27 cellular contexts compared by ENCODE assay signal in genomic region chr2:52391576-52391975, GRCh38.
"Had no signal": no experiment of that assay in that cellular context is flagged by ENCODE, and none has a peak within 500 bp of the region (broad histone marks: within the 10 kb centered on the region; RNA-seq: fewer than 3 reads in every experiment).

No MANE protein-coding gene starts in this region.

- H3K36me3 ChIP-seq: esophagus squamous epithelium, left lung, neural progenitor cell, right atrium auricular region, tibial nerve, WERI-Rb-1 had no signal

- H3K27me3 ChIP-seq: esophagus squamous epithelium, left lung, neural progenitor cell, right atrium auricular region, tibial nerve had no signal

- ATAC-seq: activated CD4-positive, CD25-positive, alpha-beta regulatory T cell treated with anti-CD3 and anti-CD28 coated beads, Interleukin-2, amount 50 U/mL, for 24 hours; left lung; natural killer cell; psoas muscle; T-helper 17 cell had no signal

- DNase-seq: activated CD4-positive, alpha-beta T cell treated with anti-CD3 and anti-CD28 coated beads for 48 hours; activated CD4-positive, alpha-beta T cell treated with anti-CD3 and anti-CD28 coated beads, Interleukin-2, amount 50 U/mL, for 48 hours; activated CD8-positive, alpha-beta memory T cell treated with anti-CD3 and anti-CD28 coated beads for 24 hours; activated effector memory CD4-positive, alpha-beta T cell treated with anti-CD3 and anti-CD28 coated beads, Interleukin-2, amount 50 U/mL, for 16 hours; activated naive CD4-positive, alpha-beta T cell treated with anti-CD3 and anti-CD28 coated beads, Interleukin-2, amount 10 ng/mL, durations not matched to agents 7 days and 5 days; activated naive CD8-positive, alpha-beta T cell treated with anti-CD3 and anti-CD28 coated beads, Interleukin-2, amount 10 ng/mL, durations not matched to agents 7 days and 5 days; amygdala; caudate nucleus; effector CD8-positive, alpha-beta T cell; esophagus squamous epithelium; left lung; mesendoderm; natural killer cell; occipital lobe; psoas muscle; stimulated activated CD4-positive, alpha-beta T cell treated with anti-CD3 and anti-CD28 coated beads, Interleukin-15, amount 100 ng/mL, for 24 hours; stimulated activated CD4-positive, alpha-beta T cell treated with anti-CD3 and anti-CD28 coated beads, Interleukin-2, amount 100 ng/mL, for 24 hours; stimulated activated naive CD4-positive, alpha-beta T cell treated with Interleukin-2 at 50 U/mL for 16 hours; T-helper 17 cell; T1000; WERI-Rb-1 had no signal

- H3K4me3 ChIP-seq: esophagus squamous epithelium, left lung, lung, neural progenitor cell, psoas muscle, right atrium auricular region, tibial nerve had no signal

- H3K4me1 ChIP-seq: esophagus squamous epithelium, left lung, neural progenitor cell, parathyroid adenoma, psoas muscle, right atrium auricular region, tibial nerve had no signal

- H3K9me3 ChIP-seq: esophagus squamous epithelium, left lung, psoas muscle, right atrium auricular region, tibial nerve had no signal

- H3K9ac ChIP-seq: neural progenitor cell, parathyroid adenoma had no signal
